Comparison of ENCODE assay signal across 8 cellular contexts in the genomic region with DNA sequence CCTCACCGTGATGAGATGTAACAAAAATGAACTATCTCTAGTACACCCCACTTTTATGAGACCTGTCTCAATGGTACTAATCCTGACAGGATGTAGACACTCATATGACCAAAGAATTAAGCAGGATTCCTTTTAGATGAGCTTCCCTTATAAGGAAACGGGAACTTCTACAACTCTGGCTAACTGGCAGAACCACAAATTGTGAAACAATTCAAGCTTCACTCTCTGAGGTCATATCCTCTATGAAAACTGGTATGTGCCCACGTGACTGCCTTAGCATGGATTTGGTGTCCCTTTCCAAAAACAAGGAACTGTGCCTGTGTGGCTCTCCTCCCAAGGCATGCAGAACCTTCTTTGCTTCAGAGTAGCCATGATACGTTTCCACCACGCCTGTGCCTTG. TPM values are rescaled to one million over a fixed set of nuclear protein-coding genes. Genes with fewer than 3 reads are reported as not detected.
A peak's percentile ranks its signal among the peaks of the same experiment; 100 is the strongest.
DNase-seq lines count a peak whose midpoint lies in the region; ATAC-seq and TF ChIP-seq lines count a peak whose summit lies in the region.

No MANE protein-coding gene starts in this region.

- H3K36me3 ChIP-seq in endodermal cell (ENCODE audit: control insufficient read depth, insufficient read depth, low read length), result peaks cover 36% of the 10 kb centered on the region
- peaks cover 6% of the 10 kb centered on the region for H3K36me3 ChIP-seq in muscle layer of colon (ENCODE audit: insufficient read depth, low read length)
- peaks cover 39% of the 10 kb centered on the region for H3K36me3 ChIP-seq in BE2C

- no peaks in the 10 kb centered on the region for H3K9me3 Mint-ChIP-seq in endodermal cell

- DNase-seq in Ammon's horn (ENCODE audit: low spot score), result peak; percentile 43
- DNase-seq in NCI-H226, result peak; percentile 92
- peak; percentile 31 for DNase-seq in endodermal cell
- no peak for DNase-seq in stimulated activated CD4-positive, alpha-beta T cell treated with anti-CD3 and anti-CD28 coated beads, Interleukin-1b, Interleukin-23, amount 100 ng/mL, for 48 hours
- no peak for DNase-seq in BE2C
- DNase-seq in activated effector memory CD4-positive, alpha-beta T cell treated with Interleukin-2 at 50 U/mL for 16 hours, result no peak

- peaks cover 18% of the 10 kb centered on the region for H3K4me1 Mint-ChIP-seq in endodermal cell

- H3K36me3 Mint-ChIP-seq in endodermal cell (ENCODE audit: low read depth), result peaks cover 41% of the 10 kb centered on the region

- H3K9me3 ChIP-seq in endodermal cell (ENCODE audit: control insufficient read depth, low read length), result no peaks in the 10 kb centered on the region
- H3K9me3 ChIP-seq in muscle layer of colon (ENCODE audit: low read length), result no peaks in the 10 kb centered on the region
- H3K9me3 ChIP-seq in BE2C, result no peaks in the 10 kb centered on the region

- H3K27ac ChIP-seq in endodermal cell (ENCODE audit: low read depth, low read length) (no peak overlapping the region), muscle layer of colon (ENCODE audit: low read depth, low read length) (peak overlapping the region; percentile 10)

- TF ChIP-seq CTCF in endodermal cell (conservative IDR thresholded peaks at IDR 0.05) (no peak), BE2C (IDR thresholded peaks at IDR 0.05; ENCODE audit: low read depth, low read length) (no peak)

- no peak for ATAC-seq in GM18868 (IDR thresholded peaks at IDR 0.05; ENCODE audit: unreplicated experiment)

- H3K27ac Mint-ChIP-seq in endodermal cell, result no peak overlapping the region

- H3K27me3 ChIP-seq in endodermal cell (ENCODE audit: control insufficient read depth, insufficient read depth, low read length, poor library complexity, severe bottlenecking) (peaks cover 9% of the 10 kb centered on the region), muscle layer of colon (ENCODE audit: control insufficient read depth in 1 of 2, insufficient read depth in 2 of 2, low read length in 2 of 2) (no peaks in the 10 kb centered on the region), BE2C (no peaks in the 10 kb centered on the region)

- H3K4me3 Mint-ChIP-seq in endodermal cell, result no peak overlapping the region

- peaks cover 8% of the 10 kb centered on the region for H3K27me3 Mint-ChIP-seq in endodermal cell (ENCODE audit: insufficient read depth)

- H3K4me3 ChIP-seq in endodermal cell (ENCODE audit: low read length) (no peak overlapping the region), muscle layer of colon (ENCODE audit: low read depth in 1 of 2, low read length in 2 of 2) (no peak overlapping the region), BE2C (ENCODE audit: low read depth, low read length) (no peak overlapping the region)

- H3K4me1 ChIP-seq in endodermal cell (ENCODE audit: control insufficient read depth, insufficient read depth, low read length) (peaks cover 7% of the 10 kb centered on the region), muscle layer of colon (ENCODE audit: insufficient read depth, low read length) (peaks cover 29% of the 10 kb centered on the region), BE2C (peaks cover 24% of the 10 kb centered on the region)

- H3K9ac ChIP-seq in endodermal cell (ENCODE audit: extremely low read depth, low read length, poor library complexity, severe bottlenecking) (no peak overlapping the region), muscle layer of colon (ENCODE audit: low read length) (no peak overlapping the region)

- 91% methylated on average over 5 of the region's 5 CpGs for WGBS in endodermal cell (ENCODE audit: insufficient coverage in 1 of 2, insufficient read length in 1 of 2), 2 experiments

RNA-seq across cellular contexts. Expression of gene CPNE5, which starts 14.1 kb away (rescaled TPM):
- total RNA-seq in endodermal cell, result under 1 TPM; 0.26 to 0.42 TPM
- polyA plus RNA-seq in endodermal cell (2013, experiment 1 of 2), result 1.4 TPM
- polyA plus RNA-seq in endodermal cell (2013, experiment 2 of 2), result 1.6 TPM
- not detected for polyA plus RNA-seq in BE2C (2012; ENCODE audit: insufficient read depth, insufficient read length, low read depth)

RNA-seq across cellular contexts. Expression of gene PPIL1, which starts 21.3 kb away (rescaled TPM):
- total RNA-seq in endodermal cell, result 10 to 100 TPM; 36.7 to 53.3 TPM
- polyA plus RNA-seq in endodermal cell (2013, experiment 1 of 2), result 68.5 TPM
- 66.8 TPM for polyA plus RNA-seq in endodermal cell (2013, experiment 2 of 2)
- 69.1 TPM for polyA plus RNA-seq in BE2C (2012; ENCODE audit: insufficient read depth, insufficient read length, low read depth)

RNA-seq across cellular contexts. Expression of gene C6orf89, which starts 32.4 kb away (rescaled TPM):
- total RNA-seq in endodermal cell, result 10 to 100 TPM; 13.9 to 16.8 TPM
- polyA plus RNA-seq in endodermal cell (2013, experiment 1 of 2), result 22.7 TPM
- polyA plus RNA-seq in endodermal cell (2013, experiment 2 of 2), result 19.5 TPM
- polyA plus RNA-seq in BE2C (2012; ENCODE audit: insufficient read depth, insufficient read length, low read depth), result 30.3 TPM

Comparison
In these comparisons a context has a peak if more than half of its experiments do, and no peak if none do; other contexts are left out.
1. DNase-seq: peak in Ammon's horn (single experiment), NCI-H226 (single experiment) and endodermal cell (single experiment); none in stimulated activated CD4-positive, alpha-beta T cell treated with anti-CD3 and anti-CD28 coated beads, Interleukin-1b, Interleukin-23, amount 100 ng/mL, for 48 hours (single experiment), BE2C (single experiment) and activated effector memory CD4-positive, alpha-beta T cell treated with Interleukin-2 at 50 U/mL for 16 hours (single experiment).